ENCODE assay signal across 1 cellular context in genomic region chr4:122728781-122729330, GRCh38.
TF ChIP-seq lines count a peak whose summit lies in the region.

No MANE protein-coding gene starts in this region.

TF ChIP-seq in IMR-90, 13 proteins besides CTCF, POLR2A, EP300 and RAD21 (continued from another document):
- TF ChIP-seq BHLHE40 (IDR thresholded peaks at IDR 0.05; ENCODE audit: low read depth, low read length) (no peak), CHD1 (IDR thresholded peaks at IDR 0.05; ENCODE audit: low read depth, low read length) (no peak), RFX5 (IDR thresholded peaks at IDR 0.05; ENCODE audit: low read depth, low read length) (no peak), MAZ (IDR thresholded peaks at IDR 0.05; ENCODE audit: borderline replicate concordance, low read depth, low read length) (no peak), SMC3 (IDR thresholded peaks at IDR 0.05; ENCODE audit: low read depth, low read length) (no peak), MXI1 (IDR thresholded peaks at IDR 0.05; ENCODE audit: borderline replicate concordance, low read depth, low read length) (no peak), CEBPB (IDR thresholded peaks at IDR 0.05; ENCODE audit: low read depth, low read length) (no peak), FOS (IDR thresholded peaks at IDR 0.05; ENCODE audit: low read depth, low read length) (no peak), MAFK (IDR thresholded peaks at IDR 0.05; ENCODE audit: low read depth, low read length) (no peak)
